Comparison of ENCODE assay signal across 1 cellular context in genomic region chr2:29063056-29063455, GRCh38.
TF ChIP-seq lines count a peak whose summit lies in the region.

No MANE protein-coding gene starts in this region.

TF ChIP-seq in HCT116, 20 proteins besides CTCF, POLR2A, EP300 and RAD21 (continued from another document):
- TF ChIP-seq, protein P1, sequence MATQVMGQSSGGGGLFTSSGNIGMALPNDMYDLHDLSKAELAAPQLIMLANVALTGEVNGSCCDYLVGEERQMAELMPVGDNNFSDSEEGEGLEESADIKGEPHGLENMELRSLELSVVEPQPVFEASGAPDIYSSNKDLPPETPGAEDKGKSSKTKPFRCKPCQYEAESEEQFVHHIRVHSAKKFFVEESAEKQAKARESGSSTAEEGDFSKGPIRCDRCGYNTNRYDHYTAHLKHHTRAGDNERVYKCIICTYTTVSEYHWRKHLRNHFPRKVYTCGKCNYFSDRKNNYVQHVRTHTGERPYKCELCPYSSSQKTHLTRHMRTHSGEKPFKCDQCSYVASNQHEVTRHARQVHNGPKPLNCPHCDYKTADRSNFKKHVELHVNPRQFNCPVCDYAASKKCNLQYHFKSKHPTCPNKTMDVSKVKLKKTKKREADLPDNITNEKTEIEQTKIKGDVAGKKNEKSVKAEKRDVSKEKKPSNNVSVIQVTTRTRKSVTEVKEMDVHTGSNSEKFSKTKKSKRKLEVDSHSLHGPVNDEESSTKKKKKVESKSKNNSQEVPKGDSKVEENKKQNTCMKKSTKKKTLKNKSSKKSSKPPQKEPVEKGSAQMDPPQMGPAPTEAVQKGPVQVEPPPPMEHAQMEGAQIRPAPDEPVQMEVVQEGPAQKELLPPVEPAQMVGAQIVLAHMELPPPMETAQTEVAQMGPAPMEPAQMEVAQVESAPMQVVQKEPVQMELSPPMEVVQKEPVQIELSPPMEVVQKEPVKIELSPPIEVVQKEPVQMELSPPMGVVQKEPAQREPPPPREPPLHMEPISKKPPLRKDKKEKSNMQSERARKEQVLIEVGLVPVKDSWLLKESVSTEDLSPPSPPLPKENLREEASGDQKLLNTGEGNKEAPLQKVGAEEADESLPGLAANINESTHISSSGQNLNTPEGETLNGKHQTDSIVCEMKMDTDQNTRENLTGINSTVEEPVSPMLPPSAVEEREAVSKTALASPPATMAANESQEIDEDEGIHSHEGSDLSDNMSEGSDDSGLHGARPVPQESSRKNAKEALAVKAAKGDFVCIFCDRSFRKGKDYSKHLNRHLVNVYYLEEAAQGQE (IDR thresholded peaks at IDR 0.05; ENCODE audit: low read depth), result no peak
